16 cellular contexts compared by ENCODE assay signal in the genomic region with DNA sequence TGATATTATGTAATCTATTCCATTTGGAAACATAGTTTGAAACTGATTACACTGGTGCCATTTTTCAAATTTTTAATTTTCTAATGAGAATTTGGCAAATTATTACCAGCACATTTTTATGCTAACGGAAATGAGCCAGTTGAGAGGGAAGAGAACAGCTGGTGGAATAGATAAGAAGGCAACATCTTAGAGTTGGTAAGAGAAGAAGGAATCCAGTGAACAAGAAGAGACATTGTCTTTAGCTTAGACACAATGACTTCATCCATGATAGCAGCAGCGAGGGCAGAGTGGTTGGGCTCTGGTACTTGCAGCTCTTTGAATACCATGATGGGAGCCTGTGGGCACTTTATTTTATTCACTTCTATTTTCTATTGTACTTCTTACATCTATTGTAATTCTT.
DNase-seq lines count a peak whose midpoint lies in the region; ATAC-seq and TF ChIP-seq lines count a peak whose summit lies in the region.
"Had no signal": no experiment of that assay in that cellular context is flagged by ENCODE, and none has a peak within 500 bp of the region (broad histone marks: within the 10 kb centered on the region; RNA-seq: fewer than 3 reads in every experiment).

No MANE protein-coding gene starts in this region.

- CTCF ChIA-PET in PC-3 (lab: Charles Lee): no interaction called here

- H3K18ac ChIP-seq in mesenchymal stem cell (ENCODE audit: low read depth in 1 of 2, low read length in 2 of 2): peak overlapping the region; percentile 48 to 75

- H4K91ac ChIP-seq in mesenchymal stem cell (ENCODE audit: low read length): no peak overlapping the region

- DNase-seq in COLO829 (ENCODE audit: low spot score) (peak; percentile 63), PC-3 (no peak), brain microvascular endothelial cell (peak; percentile 45), mesenchymal stem cell (peak; percentile 55), COR-L47 (lab: John Stamatoyannopoulos, UW) (no peak), lower leg skin (ENCODE audit: low spot score in 2 of 2) (no peak), NCI-H187 (lab: John Stamatoyannopoulos, UW) (no peak), NCI-H2107 (lab: John Stamatoyannopoulos, UW) (no peak)
- DNase-seq: CD4-positive, alpha-beta T cell; H7; Karpas-422; NCI-H2029; NCI-H510A treated with DMSO at 0.1 percent for 48 hours; RPMI8226 had no signal

- H2BK5ac ChIP-seq in mesenchymal stem cell (ENCODE audit: low read depth, low read length, poor library complexity, severe bottlenecking): no peak overlapping the region

- no peak overlapping the region for H3K9ac ChIP-seq in PC-3 (ENCODE audit: low read length)
- H3K9ac ChIP-seq in mesenchymal stem cell (ENCODE audit: low read length): no peak overlapping the region

- H3K4me1 ChIP-seq in PC-3 (ENCODE audit: insufficient read depth, low read length): peaks cover 46% of the 10 kb centered on the region
- H3K4me1 ChIP-seq in mesenchymal stem cell (ENCODE audit: control insufficient read depth, insufficient read depth, low read depth, low read length): peaks cover 6% of the 10 kb centered on the region
- H3K4me1 ChIP-seq: A549 had no signal

- H3K27me3 ChIP-seq in PC-3 (ENCODE audit: low read length) (no peaks in the 10 kb centered on the region), brain microvascular endothelial cell (replicated peaks) (no peaks in the 10 kb centered on the region), mesenchymal stem cell (ENCODE audit: control insufficient read depth in 1 of 2, insufficient read depth in 1 of 2, low read length in 2 of 2) (no peaks in the 10 kb centered on the region)

- peak overlapping the region; percentile 63 for H3K27ac ChIP-seq in PC-3 (ENCODE audit: low read length)
- H3K27ac ChIP-seq in brain microvascular endothelial cell: peak overlapping the region; percentile 92
- no peak overlapping the region for H3K27ac ChIP-seq in mesenchymal stem cell (ENCODE audit: low read length, poor library complexity, severe bottlenecking)
- H3K27ac ChIP-seq: A549 had no signal

- H3K4me3 ChIP-seq in PC-3 (ENCODE audit: low read length): no peak overlapping the region
- H3K4me3 ChIP-seq in brain microvascular endothelial cell (ENCODE audit: low read depth, low read length): no peak overlapping the region
- no peak overlapping the region for H3K4me3 ChIP-seq in mesenchymal stem cell (ENCODE audit: insufficient read depth in 1 of 2, low read depth in 1 of 2, low read length in 2 of 2)
- no peak overlapping the region for H3K4me3 ChIP-seq in lower leg skin (ENCODE audit: low read depth, poor library complexity, severe bottlenecking)
- H3K4me3 ChIP-seq: A549 had no signal

- H2BK120ac ChIP-seq in mesenchymal stem cell (ENCODE audit: low read depth, low read length): peak overlapping the region; percentile 73

- H3K36me3 ChIP-seq in PC-3 (ENCODE audit: low read depth, low read length) (no peaks in the 10 kb centered on the region), brain microvascular endothelial cell (replicated peaks) (no peaks in the 10 kb centered on the region), mesenchymal stem cell (ENCODE audit: control insufficient read depth in 1 of 2, insufficient read depth in 2 of 2, low read depth in 1 of 2, low read length in 2 of 2) (no peaks in the 10 kb centered on the region)

- no peak for TF ChIP-seq POLR2A in lower leg skin (IDR thresholded peaks at IDR 0.05)

- no peaks in the 10 kb centered on the region for H4K20me1 ChIP-seq in PC-3 (ENCODE audit: low read length)

- peak overlapping the region in 1 of 2 experiments; percentile 85 for H2BK12ac ChIP-seq in mesenchymal stem cell (ENCODE audit: low read length in 2 of 2)

- H3K4ac ChIP-seq in mesenchymal stem cell (ENCODE audit: low read depth in 1 of 2, low read length in 2 of 2): peak overlapping the region in 1 of 2 experiments; percentile 93

- peaks cover 14% of the 10 kb centered on the region for H3F3A ChIP-seq in PC-3 (ENCODE audit: low read length, unreplicated experiment)

- TF ChIP-seq CTCF in PC-3 (conservative IDR thresholded peaks at IDR 0.05; ENCODE audit: low read depth, low read length): no peak
- TF ChIP-seq CTCF in brain microvascular endothelial cell (IDR thresholded peaks at IDR 0.05; ENCODE audit: low read depth, low read length, missing control alignments): no peak
- TF ChIP-seq CTCF in lower leg skin (IDR thresholded peaks at IDR 0.05): no peak

- in situ Hi-C loops in brain microvascular endothelial cell (cut with HindIII; ENCODE audit: low pct_ligation_motif_present, low sequenced_read_pairs): no loop called here

- 42% methylated on average over 1 of the region's 2 CpGs for WGBS in mesenchymal stem cell
- WGBS in lower leg skin, 2 donors: 68 to 71% methylated on average over 2 of the region's 2 CpGs

- H3K79me2 ChIP-seq in PC-3 (ENCODE audit: low read length): no peaks in the 10 kb centered on the region

- H4K8ac ChIP-seq in mesenchymal stem cell (ENCODE audit: low read length): no peak overlapping the region

- H3K14ac ChIP-seq in mesenchymal stem cell (ENCODE audit: low read length in 2 of 2): no peak overlapping the region

- no peak overlapping the region for H2AFZ ChIP-seq in PC-3 (ENCODE audit: low read length)
- H2AFZ ChIP-seq in mesenchymal stem cell (ENCODE audit: low read depth, low read length): no peak overlapping the region

- no TSS peak for BruUV-seq in PC-3 (replicated peaks; lab: Mats Ljungman, UMichigan)

- no peaks in the 10 kb centered on the region for H3K9me3 ChIP-seq in PC-3 (ENCODE audit: low read length)
- H3K9me3 ChIP-seq in mesenchymal stem cell (ENCODE audit: control insufficient read depth, low read length): no peaks in the 10 kb centered on the region
- H3K9me3 ChIP-seq: A549 had no signal

- no peak for ATAC-seq in PC-3
- ATAC-seq: A549, HepG2 had no signal

- no peak overlapping the region for H2AK5ac ChIP-seq in mesenchymal stem cell (ENCODE audit: low read length, severe bottlenecking)

- no peak overlapping the region for H2BK15ac ChIP-seq in mesenchymal stem cell (ENCODE audit: low read depth, poor library complexity, severe bottlenecking)

- intact Hi-C loops in PC-3 (cut with micrococcal nuclease): loop anchor here (5.0 kb wide), 3 partner anchors 164 to 209 kb away; no protein-coding TSS in a partner anchor
- intact Hi-C loops in lower leg skin (cut with DNase I; ENCODE audit: low total_unique reads): no loop called here

- H3K23ac ChIP-seq in mesenchymal stem cell (ENCODE audit: low read length in 2 of 2): no peak overlapping the region

- H3K79me1 ChIP-seq in mesenchymal stem cell (replicated peaks; ENCODE audit: low read length, poor library complexity, severe bottlenecking): no peaks in the 10 kb centered on the region

- H3K4me2 ChIP-seq in PC-3 (ENCODE audit: low read length) (peak overlapping the region; percentile 40), mesenchymal stem cell (ENCODE audit: low read length, poor library complexity, severe bottlenecking) (no peak overlapping the region)
- H3K4me2 ChIP-seq: A549 had no signal

- POLR2A ChIA-PET in PC-3 (lab: Charles Lee; ENCODE audit: unreplicated experiment): no interaction called here

- H3K9me2 ChIP-seq in PC-3 (replicated peaks; ENCODE audit: low read length): no peaks in the 10 kb centered on the region

Comparison
In these comparisons a context has a peak if more than half of its experiments do, and no peak if none do; other contexts are left out.
1. DNase-seq: peak in COLO829 (single experiment), brain microvascular endothelial cell (single experiment) and mesenchymal stem cell (single experiment); none in PC-3 (single experiment), COR-L47 (single experiment), lower leg skin (0 of 2), NCI-H187 (0 of 2) and NCI-H2107 (single experiment).